ENCODE assay signal across 1 cellular context in genomic region chr12:65308001-65308400, GRCh38.
A peak's percentile ranks its signal among the peaks of the same experiment; 100 is the strongest.
TF ChIP-seq lines count a peak whose summit lies in the region.

No MANE protein-coding gene starts in this region.

TF ChIP-seq in IMR-90, 13 proteins besides CTCF, POLR2A, EP300 and RAD21:
- peak; percentile 39; the same call in 1 of the 2 replicates for TF ChIP-seq USF2 (IDR thresholded peaks at IDR 0.05; ENCODE audit: low read depth, low read length)
- TF ChIP-seq FOS (IDR thresholded peaks at IDR 0.05; ENCODE audit: low read depth, low read length): no peak
